In the genomic region with DNA sequence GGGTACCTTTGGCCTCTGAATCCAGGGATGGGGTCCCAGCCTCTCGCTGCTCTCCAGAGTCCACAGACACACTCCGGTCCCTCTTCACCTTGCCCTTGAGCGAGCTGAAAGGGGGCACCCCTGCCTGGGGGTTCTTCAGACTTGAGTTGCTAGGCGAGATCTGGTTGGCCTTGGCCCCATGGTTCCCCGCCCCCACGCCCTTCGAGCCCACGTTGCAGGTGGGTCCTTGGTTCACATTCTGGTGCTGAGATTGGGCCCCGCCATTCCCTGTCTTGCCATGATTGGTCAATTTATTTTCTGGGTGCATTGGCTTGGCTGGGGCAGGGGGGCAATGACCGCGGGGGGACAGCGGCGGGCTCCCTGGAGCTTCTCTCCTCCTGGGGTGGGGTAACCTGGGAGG, we compare ENCODE assay signal across 15 cellular contexts. TPM values are rescaled to one million over a fixed set of nuclear protein-coding genes. Genes with fewer than 3 reads are reported as not detected.
DNase-seq lines count a peak whose midpoint lies in the region; ATAC-seq and TF ChIP-seq lines count a peak whose summit lies in the region.
"Had no signal": no experiment of that assay in that cellular context is flagged by ENCODE, and none has a peak within 500 bp of the region (broad histone marks: within the 10 kb centered on the region; RNA-seq: fewer than 3 reads in every experiment).

No MANE protein-coding gene starts in this region.

- no peaks in the 10 kb centered on the region for H3K9me3 ChIP-seq in BLaER1 treated with 17β-estradiol and CSF1 and Interleukin-3, amounts not matched to agents 10 nM and 100 nM (replicated peaks in 1 of 11)
- H3K9me3 ChIP-seq in RWPE2 (ENCODE audit: severe bottlenecking) (no peaks in the 10 kb centered on the region), left ventricle myocardium inferior (replicated peaks) (no peaks in the 10 kb centered on the region), psoas muscle (no peaks in the 10 kb centered on the region)
- H3K9me3 ChIP-seq: SJCRH30 had no signal

- H4K20me1 ChIP-seq in BLaER1 treated with 17β-estradiol and CSF1 and Interleukin-3, amounts not matched to agents 10 nM and 100 nM, result peaks cover 3 to 53% (median 24%) of the 10 kb centered on the region in 11 experiments; a peak in 17 of 22 replicates

- no peak for TF ChIP-seq CTCF in RWPE2 (IDR thresholded peaks at IDR 0.05; ENCODE audit: poor library complexity, severe bottlenecking)
- no peak for TF ChIP-seq CTCF in left ventricle myocardium inferior (IDR thresholded peaks at IDR 0.05; ENCODE audit: borderline replicate concordance)
- TF ChIP-seq CTCF in psoas muscle (IDR thresholded peaks at IDR 0.05), result no peak

- no peak overlapping the region for H3K4me3 ChIP-seq in BLaER1 treated with 17β-estradiol and CSF1 and Interleukin-3, amounts not matched to agents 10 nM and 100 nM
- H3K4me3 ChIP-seq in RWPE2 (ENCODE audit: severe bottlenecking), result no peak overlapping the region
- peak overlapping the region; percentile 63 for H3K4me3 ChIP-seq in left ventricle myocardium inferior
- peak overlapping the region; percentile 64 for H3K4me3 ChIP-seq in psoas muscle

- WGBS in psoas muscle, 3 donors, result 78 to 85% (median 81%) methylated on average over 13 of the region's 13 CpGs

- ATAC-seq in RWPE2 (ENCODE audit: low read depth) (no peak), psoas muscle (no peak)

- peak overlapping the region in 7 of 11 experiments; percentile 19 to 94 (median 84); a peak in 7 of 22 replicates for H3K9ac ChIP-seq in BLaER1 treated with 17β-estradiol and CSF1 and Interleukin-3, amounts not matched to agents 10 nM and 100 nM

- peak overlapping the region in 10 of 11 experiments; percentile 93 to 100 (median 98); a peak in 19 of 22 replicates for H3K4me2 ChIP-seq in BLaER1 treated with 17β-estradiol and CSF1 and Interleukin-3, amounts not matched to agents 10 nM and 100 nM

- H3K36me3 ChIP-seq in BLaER1 treated with 17β-estradiol and CSF1 and Interleukin-3, amounts not matched to agents 10 nM and 100 nM, result peaks cover 46 to 55% (median 51%) of the 10 kb centered on the region in 11 experiments
- H3K36me3 ChIP-seq in RWPE2 (ENCODE audit: low read depth), result peaks cover 60% of the 10 kb centered on the region
- H3K36me3 ChIP-seq in left ventricle myocardium inferior, result peaks cover 49% of the 10 kb centered on the region
- H3K36me3 ChIP-seq in psoas muscle (ENCODE audit: insufficient read depth in 1 of 2, low read depth in 1 of 2), result peaks cover 0 to 50% of the 10 kb centered on the region in 2 donors
- H3K36me3 ChIP-seq: SJCRH30 had no signal

- peaks cover 57 to 82% (median 67%) of the 10 kb centered on the region in 10 experiments for H3K4me1 ChIP-seq in BLaER1 treated with 17β-estradiol and CSF1 and Interleukin-3, amounts not matched to agents 10 nM and 100 nM
- H3K4me1 ChIP-seq in RWPE2 (ENCODE audit: insufficient read depth, poor library complexity, severe bottlenecking) (peaks cover 29% of the 10 kb centered on the region), left ventricle myocardium inferior (peaks cover 73% of the 10 kb centered on the region), psoas muscle (peaks cover 57% of the 10 kb centered on the region)

- intact Hi-C loops in left ventricle myocardium inferior (cut with micrococcal nuclease), result loop anchor here (10.0 kb wide), 1 partner anchor 47 kb away; a partner anchor contains a TSS
- intact Hi-C loops in psoas muscle (cut with DNase I), result loop anchor here in 1 of 2 donors (10.0 kb wide), 1 partner anchor 107 kb away; a partner anchor contains a TSS

- no peak for DNase-seq in RWPE2 (ENCODE audit: low spot score)
- no peak for DNase-seq in left ventricle myocardium inferior
- peak in 1 of 2 donors; percentile 48 for DNase-seq in psoas muscle
- no peak for DNase-seq in MV-4-11 (lab: John Stamatoyannopoulos, UW)
- no peak for DNase-seq in NCI-H2196 (lab: John Stamatoyannopoulos, UW; ENCODE audit: unreplicated experiment)
- no peak for DNase-seq in foreskin melanocyte
- no peak for DNase-seq in amniotic stem cell (lab: John Stamatoyannopoulos, UW)
- DNase-seq: activated CD4-positive, alpha-beta T cell treated with anti-CD3 and anti-CD28 coated beads for 1 hour; activated naive CD4-positive, alpha-beta T cell treated with anti-CD3 and anti-CD28 coated beads, Interleukin-2, amount 10 ng/mL, durations not matched to agents 7 days and 5 days; kidney glomerular epithelial cell; NCI-H226; SJCRH30 had no signal

- no peaks in the 10 kb centered on the region for H3K27me3 ChIP-seq in BLaER1 treated with 17β-estradiol and CSF1 and Interleukin-3, amounts not matched to agents 10 nM and 100 nM
- H3K27me3 ChIP-seq in RWPE2 (ENCODE audit: insufficient read depth, poor library complexity, severe bottlenecking) (no peaks in the 10 kb centered on the region), left ventricle myocardium inferior (ENCODE audit: low read depth) (no peaks in the 10 kb centered on the region), psoas muscle (ENCODE audit: insufficient read depth in 3 of 3, low read length in 2 of 3) (no peaks in the 10 kb centered on the region)
- H3K27me3 ChIP-seq: SJCRH30 had no signal

- peak overlapping the region in 6 of 11 experiments; percentile 8 to 96 (median 65); a peak in 9 of 22 replicates for H3K27ac ChIP-seq in BLaER1 treated with 17β-estradiol and CSF1 and Interleukin-3, amounts not matched to agents 10 nM and 100 nM
- H3K27ac ChIP-seq in RWPE2 (ENCODE audit: poor library complexity, severe bottlenecking) (peak overlapping the region; percentile 100), left ventricle myocardium inferior (replicated peaks) (peak overlapping the region; percentile 96), psoas muscle (peak overlapping the region; percentile 46)

RNA-seq across cellular contexts. Expression of a gene that starts 17.5 kb away (rescaled TPM):
- total RNA-seq in left ventricle myocardium inferior, result 43.8 TPM
- 100 to 1,000 TPM in 1 of 4 donors, 10 to 100 TPM in 3; 52.4 to 124 (median 68.0) TPM for total RNA-seq in psoas muscle
- 10 to 100 TPM in 1 of 3 donors, 1 to 10 TPM in 2; 8.1 to 31.2 (median 8.6) TPM for polyA plus RNA-seq in psoas muscle

RNA-seq across cellular contexts. Expression of a gene that starts 24.6 kb away (rescaled TPM):
- not detected for total RNA-seq in left ventricle myocardium inferior
- total RNA-seq in psoas muscle, result under 1 TPM in 1 of 4 donors, not detected in 3; 0.17 TPM
- under 1 TPM; 0.14 to 0.25 (median 0.21) TPM for polyA plus RNA-seq in psoas muscle
- total RNA-seq: endothelial cell of umbilical vein, progenitor cell of endocrine pancreas, SJCRH30 had no signal
- polyA plus RNA-seq: endothelial cell of umbilical vein had no signal

RNA-seq across cellular contexts. Expression of a gene that starts 47.8 kb away (rescaled TPM):
- total RNA-seq in left ventricle myocardium inferior (not detected), psoas muscle (not detected)
- polyA plus RNA-seq in psoas muscle, result under 1 TPM in 1 of 3 donors, not detected in 2; 0.23 TPM
- total RNA-seq: endothelial cell of umbilical vein, SJCRH30 had no signal

Comparison
In these comparisons a context has a peak if more than half of its experiments do, and no peak if none do; other contexts are left out.
1. H3K27ac ChIP-seq: peak in every context shown above with its lines; median percentile 100 in RWPE2; 96 in left ventricle myocardium inferior; 65 in BLaER1 treated with 17β-estradiol and CSF1 and Interleukin-3, amounts not matched to agents 10 nM and 100 nM; 46 in psoas muscle.
2. H3K4me3 ChIP-seq: peak in left ventricle myocardium inferior (single experiment) and psoas muscle (single experiment); none in BLaER1 treated with 17β-estradiol and CSF1 and Interleukin-3, amounts not matched to agents 10 nM and 100 nM (0 of 10) and RWPE2 (single experiment).